ENCODE assay signal across 13 cellular contexts in the genomic region with DNA sequence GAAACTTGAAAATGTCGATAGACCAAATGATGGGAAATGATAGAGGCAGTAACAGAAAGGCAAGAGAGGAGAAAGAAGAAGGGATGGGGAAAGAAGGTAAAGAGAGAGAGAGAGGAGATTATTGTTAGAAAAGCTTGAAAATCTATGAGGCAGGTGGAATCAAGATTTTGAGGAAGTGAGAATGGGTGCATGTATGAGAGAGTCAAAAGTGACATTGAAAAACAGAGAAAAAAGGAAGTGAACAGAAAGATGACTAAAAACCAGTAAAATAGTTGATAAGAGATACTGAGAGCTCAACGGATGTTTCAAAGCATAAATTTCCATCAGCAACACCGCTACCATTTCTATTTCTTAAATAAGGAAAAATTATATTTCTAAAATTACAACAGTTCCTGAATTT.
DNase-seq lines count a peak whose midpoint lies in the region; ATAC-seq, FAIRE-seq and TF ChIP-seq lines count a peak whose summit lies in the region.
"Had no signal": no experiment of that assay in that cellular context is flagged by ENCODE, and none has a peak within 500 bp of the region (broad histone marks: within the 10 kb centered on the region; RNA-seq: fewer than 3 reads in every experiment).

No MANE protein-coding gene starts in this region.

- POLR2A ChIA-PET in GM12878 (lab: Charles Lee): interaction anchor here (0.8 to 1.2 kb wide), 2 partner anchors 12 to 25 kb away, joined by 3 read pairs; no protein-coding TSS in a partner anchor

- H3K27ac ChIP-seq in GM12878 (ENCODE audit: control insufficient read depth, insufficient read depth) (peak overlapping the region; percentile 29; the same call in 1 of the 2 replicates), heart left ventricle (no peak overlapping the region)
- H3K27ac ChIP-seq: skin epidermis had no signal

- RAD21 ChIA-PET in GM12878 (lab: Charles Lee; ENCODE audit: unreplicated experiment): interaction anchor here (1.1 to 1.6 kb wide), 2 partner anchors 9 to 27 kb away, joined by 3 to 4 read pairs; no protein-coding TSS in a partner anchor

- no peak for TF ChIP-seq RAD21 in GM12878 (IDR thresholded peaks at IDR 0.05; ENCODE audit: insufficient read depth, low read depth, low read length)

- H3K4me2 ChIP-seq in GM12878 (ENCODE audit: control insufficient read depth, insufficient read depth): no peak overlapping the region

- H3K4me1 ChIP-seq in GM12878 (ENCODE audit: control insufficient read depth, insufficient read depth, low read length) (no peaks in the 10 kb centered on the region), heart left ventricle (no peaks in the 10 kb centered on the region)

- intact Hi-C loops in GM12878 (cut with micrococcal nuclease; ENCODE audit: unreplicated experiment) (no loop called here), heart left ventricle (cut with DNase I) (no loop called here)

- H3K27me3 ChIP-seq in GM12878 (replicated peaks in 1 of 2; ENCODE audit: control insufficient read depth in 2 of 2, insufficient read depth in 2 of 2, low read length in 1 of 2): no peaks in the 10 kb centered on the region
- H3K27me3 ChIP-seq in heart left ventricle: peaks cover 0 to 4% (median 0%) of the 10 kb centered on the region in 9 donors

- TF ChIP-seq EP300 in GM12878 (IDR thresholded peaks at IDR 0.05; ENCODE audit: borderline replicate concordance in 1 of 2, control insufficient read depth in 1 of 2, low read depth in 2 of 2, low read length in 2 of 2): peak; percentile 95 to 100

- no peak overlapping the region for H3K9ac ChIP-seq in GM12878 (ENCODE audit: control insufficient read depth, insufficient read depth, low read length)

- no peak for TF ChIP-seq POLR2A in GM12878 (IDR thresholded peaks at IDR 0.05; ENCODE audit: low read depth, low read length)
- no peak for TF ChIP-seq POLR2A in heart left ventricle (IDR thresholded peaks at IDR 0.05)

- TF ChIP-seq CTCF in GM12878 (IDR thresholded peaks at IDR 0.05 in 2 of 3, conservative IDR thresholded peaks at IDR 0.05 in 1 of 3; ENCODE audit: control insufficient read depth in 2 of 3, extremely low read depth in 1 of 3, insufficient read depth in 1 of 3, low read depth in 3 of 3, low read length in 3 of 3) (no peak), heart left ventricle (IDR thresholded peaks at IDR 0.05) (no peak)

- ATAC-seq in GM19025 (IDR thresholded peaks at IDR 0.05; ENCODE audit: low read depth, unreplicated experiment) (peak; percentile 97), HG02610 (IDR thresholded peaks at IDR 0.05; ENCODE audit: unreplicated experiment) (peak; percentile 100), HG03457 (IDR thresholded peaks at IDR 0.05; ENCODE audit: unreplicated experiment) (peak; percentile 99), GM12878 (peak; percentile 99), heart left ventricle (no peak)

- FAIRE-seq in GM12878 (lab: Jason Lieb, UNC): peak; percentile 64

- H3K4me3 ChIP-seq in GM12878 (no peak overlapping the region), heart left ventricle (no peak overlapping the region)
- H3K4me3 ChIP-seq: skin epidermis had no signal

- H3K36me3 ChIP-seq in GM12878 (ENCODE audit: control insufficient read depth in 2 of 2, insufficient read depth in 2 of 2, low read length in 1 of 2): no peaks in the 10 kb centered on the region
- H3K36me3 ChIP-seq in heart left ventricle: no peaks in the 10 kb centered on the region

- no peaks in the 10 kb centered on the region for H4K20me1 ChIP-seq in GM12878 (ENCODE audit: control insufficient read depth, insufficient read depth)

- SMC1A ChIA-PET in GM12878 (lab: Charles Lee; ENCODE audit: uncharacterized antibody, unreplicated experiment): interaction anchor here (0.8 to 1.7 kb wide), 6 partner anchors 11 to 100 kb away, joined by 3 to 6 read pairs (median 3); no protein-coding TSS in a partner anchor

- WGBS in GM12878 (ENCODE audit: insufficient coverage, insufficient replicate concordance, low lambda C conversion rate, missing lambda C conversion rate): 3% methylated on average over 3 of the region's 3 CpGs
- WGBS in heart left ventricle, 4 donors: 81 to 86% (median 84%) methylated on average over 3 of the region's 3 CpGs

- no TSS peak for BruUV-seq in GM12878 (replicated peaks; lab: Mats Ljungman, UMichigan)

- H3K79me2 ChIP-seq in GM12878 (ENCODE audit: control insufficient read depth, insufficient read depth, low read length): no peaks in the 10 kb centered on the region

- peaks cover 12% of the 10 kb centered on the region; the same call in 2 of the 3 replicates for H3K9me3 ChIP-seq in GM12878 (replicated peaks; ENCODE audit: control insufficient read depth, insufficient read depth, low read length)
- H3K9me3 ChIP-seq in heart left ventricle: peaks cover 0 to 61% (median 21%) of the 10 kb centered on the region in 12 donors

- CTCF ChIA-PET in GM12878 (lab: Yijun Ruan, JAX): interaction anchor here (1.2 kb wide), 1 partner anchor 25 kb away, joined by 5 read pairs; no protein-coding TSS in a partner anchor

- no peak overlapping the region for H2AFZ ChIP-seq in GM12878 (ENCODE audit: control insufficient read depth, low read depth, low read length)

- in situ Hi-C loops in GM12878 (cut with MboI): no loop called here

- DNase-seq in GM12878 (ENCODE audit: low read depth, low spot score) (peak; percentile 46), NCI-H1417 (lab: John Stamatoyannopoulos, UW) (no peak), heart left ventricle (no peak), activated T-cell treated with anti-CD3 and anti-CD28 coated beads for 4 hours (no peak), cerebellum (ENCODE audit: low spot score) (no peak)
- DNase-seq: DMS79, hippocampal formation, NCI-H2107, T-helper 1 cell had no signal

TF ChIP-seq in GM12878, 131 proteins besides CTCF, POLR2A, EP300 and RAD21 (continues in another document):
- TF ChIP-seq SP1 (IDR thresholded peaks at IDR 0.05; ENCODE audit: low read depth, low read length) (peak; percentile 42), MTA2 (IDR thresholded peaks at IDR 0.05; ENCODE audit: low read depth) (peak; percentile 98), ZBED1 (IDR thresholded peaks at IDR 0.05; ENCODE audit: borderline replicate concordance) (peak; percentile 55; the same call in 1 of the 2 replicates), JUND (IDR thresholded peaks at IDR 0.05; ENCODE audit: low read depth, low read length) (peak; percentile 52; the same call in 1 of the 2 replicates), RAD51 (IDR thresholded peaks at IDR 0.05) (peak; percentile 58; the same call in 1 of the 2 replicates), CBX5 (IDR thresholded peaks at IDR 0.05; ENCODE audit: low read depth) (peak; percentile 94), TCF3 (IDR thresholded peaks at IDR 0.05; ENCODE audit: borderline replicate concordance, insufficient read depth, low read depth, low read length) (peak; percentile 79; the same call in 1 of the 2 replicates), IKZF2 (IDR thresholded peaks at IDR 0.05) (peak; percentile 91 to 95), HDGF (IDR thresholded peaks at IDR 0.05) (peak; percentile 60; the same call in 1 of the 2 replicates), SMAD1 (IDR thresholded peaks at IDR 0.05; ENCODE audit: low read depth, partially characterized antibody) (peak; percentile 63), MYC (IDR thresholded peaks at IDR 0.05; ENCODE audit: insufficient read depth, insufficient read length, insufficient replicate concordance, low read length, severe bottlenecking) (no peak), ZNF384 (IDR thresholded peaks at IDR 0.05; ENCODE audit: borderline replicate concordance, low read depth, low read length) (no peak), POLR2AphosphoS2 (IDR thresholded peaks at IDR 0.05; ENCODE audit: low read depth, low read length) (no peak), RUNX3 (IDR thresholded peaks at IDR 0.05; ENCODE audit: low read length) (peak; percentile 71), HDAC2 (IDR thresholded peaks at IDR 0.05) (no peak), NR2F1 (conservative IDR thresholded peaks at IDR 0.05) (peak; percentile 40), BRCA1 (IDR thresholded peaks at IDR 0.05; ENCODE audit: low read depth, low read length) (no peak), SUZ12 (IDR thresholded peaks at IDR 0.05; ENCODE audit: unreplicated experiment) (no peak), MYB (IDR thresholded peaks at IDR 0.05; ENCODE audit: borderline replicate concordance, low read depth, low read length) (peak; percentile 94)
- TF ChIP-seq, protein P1, sequence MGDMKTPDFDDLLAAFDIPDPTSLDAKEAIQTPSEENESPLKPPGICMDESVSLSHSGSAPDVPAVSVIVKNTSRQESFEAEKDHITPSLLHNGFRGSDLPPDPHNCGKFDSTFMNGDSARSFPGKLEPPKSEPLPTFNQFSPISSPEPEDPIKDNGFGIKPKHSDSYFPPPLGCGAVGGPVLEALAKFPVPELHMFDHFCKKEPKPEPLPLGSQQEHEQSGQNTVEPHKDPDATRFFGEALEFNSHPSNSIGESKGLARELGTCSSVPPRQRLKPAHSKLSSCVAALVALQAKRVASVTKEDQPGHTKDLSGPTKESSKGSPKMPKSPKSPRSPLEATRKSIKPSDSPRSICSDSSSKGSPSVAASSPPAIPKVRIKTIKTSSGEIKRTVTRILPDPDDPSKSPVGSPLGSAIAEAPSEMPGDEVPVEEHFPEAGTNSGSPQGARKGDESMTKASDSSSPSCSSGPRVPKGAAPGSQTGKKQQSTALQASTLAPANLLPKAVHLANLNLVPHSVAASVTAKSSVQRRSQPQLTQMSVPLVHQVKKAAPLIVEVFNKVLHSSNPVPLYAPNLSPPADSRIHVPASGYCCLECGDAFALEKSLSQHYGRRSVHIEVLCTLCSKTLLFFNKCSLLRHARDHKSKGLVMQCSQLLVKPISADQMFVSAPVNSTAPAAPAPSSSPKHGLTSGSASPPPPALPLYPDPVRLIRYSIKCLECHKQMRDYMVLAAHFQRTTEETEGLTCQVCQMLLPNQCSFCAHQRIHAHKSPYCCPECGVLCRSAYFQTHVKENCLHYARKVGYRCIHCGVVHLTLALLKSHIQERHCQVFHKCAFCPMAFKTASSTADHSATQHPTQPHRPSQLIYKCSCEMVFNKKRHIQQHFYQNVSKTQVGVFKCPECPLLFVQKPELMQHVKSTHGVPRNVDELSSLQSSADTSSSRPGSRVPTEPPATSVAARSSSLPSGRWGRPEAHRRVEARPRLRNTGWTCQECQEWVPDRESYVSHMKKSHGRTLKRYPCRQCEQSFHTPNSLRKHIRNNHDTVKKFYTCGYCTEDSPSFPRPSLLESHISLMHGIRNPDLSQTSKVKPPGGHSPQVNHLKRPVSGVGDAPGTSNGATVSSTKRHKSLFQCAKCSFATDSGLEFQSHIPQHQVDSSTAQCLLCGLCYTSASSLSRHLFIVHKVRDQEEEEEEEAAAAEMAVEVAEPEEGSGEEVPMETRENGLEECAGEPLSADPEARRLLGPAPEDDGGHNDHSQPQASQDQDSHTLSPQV (IDR thresholded peaks at IDR 0.05): no peak

Comparison
In these comparisons a context has a peak if more than half of its experiments do, and no peak if none do; other contexts are left out.
1. ATAC-seq: peak in GM19025 (single experiment), HG02610 (single experiment), HG03457 (single experiment) and GM12878 (single experiment); none in heart left ventricle (0 of 4).